In genomic region chr3:16142350-16143050, GRCh38 we compare ENCODE assay signal across 23 cellular contexts. TPM values are rescaled to one million over a fixed set of nuclear protein-coding genes. Genes with fewer than 3 reads are reported as not detected.
"Had no signal": no experiment of that assay in that cellular context is flagged by ENCODE, and none has a peak within 500 bp of the region (broad histone marks: within the 10 kb centered on the region; RNA-seq: fewer than 3 reads in every experiment).

No MANE protein-coding gene starts in this region.

- H3K4me3 ChIP-seq: adrenal gland, ovary, right lobe of liver, testis, upper lobe of left lung had no signal

- ATAC-seq: foreskin keratinocyte; left lobe of liver; naive thymus-derived CD4-positive, alpha-beta T cell; stimulated activated memory B cell treated with anti-CD40 and anti-IgM and Interleukin-4, amounts not matched to agents 10 μg/mL and 1 μg/mL and 100 μg/mL, for 72 hours had no signal

- H3K9me3 ChIP-seq: adrenal gland, ovary, right lobe of liver, testis, upper lobe of left lung had no signal

- H3K27ac ChIP-seq: adrenal gland, foreskin keratinocyte, right lobe of liver, testis, WERI-Rb-1 had no signal

- DNase-seq: activated CD4-positive, alpha-beta T cell treated with anti-CD3 and anti-CD28 coated beads for 1 hour; activated CD8-positive, alpha-beta memory T cell treated with anti-CD3 and anti-CD28 coated beads for 24 hours; activated gamma-delta T cell; activated T-cell treated with anti-CD3 and anti-CD28 coated beads, Interleukin-2, amount 50 U/mL, for 72 hours; adrenal gland; effector CD8-positive, alpha-beta T cell; foreskin keratinocyte; head of caudate nucleus; kidney; naive thymus-derived CD4-positive, alpha-beta T cell; ovary; right lobe of liver; stimulated activated CD4-positive, alpha-beta T cell treated with anti-CD3 and anti-CD28 coated beads, Interleukin-4, amount 100 ng/mL, for 24 hours; testis; upper lobe of left lung; WERI-Rb-1 had no signal

- H3K27ac Mint-ChIP-seq: activated naive CD4-positive, alpha-beta T cell treated with anti-CD3 and anti-CD28 coated beads, Interleukin-2, amount 50 U/mL, for 72 hours; activated T-cell treated with anti-CD3 and anti-CD28 coated beads, Interleukin-2, amount 50 U/mL, for 72 hours; dendritic cell treated with granulocyte-macrophage colony-stimulating factor and Interleukin-4, amounts not matched to agents 40 ng/mL and 50 ng/mL, for 4 days; naive thymus-derived CD4-positive, alpha-beta T cell; stimulated activated memory B cell treated with anti-CD40 and anti-IgM and Interleukin-4, amounts not matched to agents 10 μg/mL and 1 μg/mL and 100 μg/mL, for 72 hours had no signal

- H3K27me3 ChIP-seq: adrenal gland, foreskin keratinocyte, ovary, right lobe of liver, testis, upper lobe of left lung had no signal

- H3K4me1 ChIP-seq: adrenal gland, right lobe of liver, testis had no signal

- H3K36me3 ChIP-seq: adrenal gland, ovary, right lobe of liver, upper lobe of left lung, WERI-Rb-1 had no signal

- H3K4me3 Mint-ChIP-seq: activated T-cell treated with anti-CD3 and anti-CD28 coated beads, Interleukin-2, amount 50 U/mL, for 72 hours; dendritic cell treated with granulocyte-macrophage colony-stimulating factor and Interleukin-4, amounts not matched to agents 40 ng/mL and 50 ng/mL, for 4 days; naive thymus-derived CD4-positive, alpha-beta T cell; stimulated activated memory B cell treated with anti-CD40 and anti-IgM and Interleukin-4, amounts not matched to agents 10 μg/mL and 1 μg/mL and 100 μg/mL, for 72 hours had no signal

- H3K4me1 Mint-ChIP-seq: stimulated activated memory B cell treated with anti-CD40 and anti-IgM and Interleukin-4, amounts not matched to agents 10 μg/mL and 1 μg/mL and 100 μg/mL, for 72 hours had no signal

- H3K27me3 Mint-ChIP-seq: dendritic cell treated with granulocyte-macrophage colony-stimulating factor and Interleukin-4, amounts not matched to agents 40 ng/mL and 50 ng/mL, for 4 days; stimulated activated memory B cell treated with anti-CD40 and anti-IgM and Interleukin-4, amounts not matched to agents 10 μg/mL and 1 μg/mL and 100 μg/mL, for 72 hours had no signal

- FAIRE-seq: astrocyte, kidney had no signal

RNA-seq across cellular contexts. Expression of gene GALNT15, which starts 32.0 kb away (rescaled TPM):
- total RNA-seq: foreskin keratinocyte; mononuclear cell; T-helper 2 cell treated with Interferon-gamma antibody and Interleukin-4, amounts not matched to agents 100 ng/mL and 5 ng/mL, for 36 hours had no signal
- polyA plus RNA-seq: foreskin keratinocyte; naive thymus-derived CD4-positive, alpha-beta T cell had no signal
